Comparison of ENCODE assay signal across 1 cellular context in genomic region chr3:7707192-7707591, GRCh38.
TF ChIP-seq lines count a peak whose summit lies in the region.

No MANE protein-coding gene starts in this region.

TF ChIP-seq in GM23338, 12 proteins besides CTCF, POLR2A, EP300 and RAD21 (continued from another document):
- TF ChIP-seq, protein P1, sequence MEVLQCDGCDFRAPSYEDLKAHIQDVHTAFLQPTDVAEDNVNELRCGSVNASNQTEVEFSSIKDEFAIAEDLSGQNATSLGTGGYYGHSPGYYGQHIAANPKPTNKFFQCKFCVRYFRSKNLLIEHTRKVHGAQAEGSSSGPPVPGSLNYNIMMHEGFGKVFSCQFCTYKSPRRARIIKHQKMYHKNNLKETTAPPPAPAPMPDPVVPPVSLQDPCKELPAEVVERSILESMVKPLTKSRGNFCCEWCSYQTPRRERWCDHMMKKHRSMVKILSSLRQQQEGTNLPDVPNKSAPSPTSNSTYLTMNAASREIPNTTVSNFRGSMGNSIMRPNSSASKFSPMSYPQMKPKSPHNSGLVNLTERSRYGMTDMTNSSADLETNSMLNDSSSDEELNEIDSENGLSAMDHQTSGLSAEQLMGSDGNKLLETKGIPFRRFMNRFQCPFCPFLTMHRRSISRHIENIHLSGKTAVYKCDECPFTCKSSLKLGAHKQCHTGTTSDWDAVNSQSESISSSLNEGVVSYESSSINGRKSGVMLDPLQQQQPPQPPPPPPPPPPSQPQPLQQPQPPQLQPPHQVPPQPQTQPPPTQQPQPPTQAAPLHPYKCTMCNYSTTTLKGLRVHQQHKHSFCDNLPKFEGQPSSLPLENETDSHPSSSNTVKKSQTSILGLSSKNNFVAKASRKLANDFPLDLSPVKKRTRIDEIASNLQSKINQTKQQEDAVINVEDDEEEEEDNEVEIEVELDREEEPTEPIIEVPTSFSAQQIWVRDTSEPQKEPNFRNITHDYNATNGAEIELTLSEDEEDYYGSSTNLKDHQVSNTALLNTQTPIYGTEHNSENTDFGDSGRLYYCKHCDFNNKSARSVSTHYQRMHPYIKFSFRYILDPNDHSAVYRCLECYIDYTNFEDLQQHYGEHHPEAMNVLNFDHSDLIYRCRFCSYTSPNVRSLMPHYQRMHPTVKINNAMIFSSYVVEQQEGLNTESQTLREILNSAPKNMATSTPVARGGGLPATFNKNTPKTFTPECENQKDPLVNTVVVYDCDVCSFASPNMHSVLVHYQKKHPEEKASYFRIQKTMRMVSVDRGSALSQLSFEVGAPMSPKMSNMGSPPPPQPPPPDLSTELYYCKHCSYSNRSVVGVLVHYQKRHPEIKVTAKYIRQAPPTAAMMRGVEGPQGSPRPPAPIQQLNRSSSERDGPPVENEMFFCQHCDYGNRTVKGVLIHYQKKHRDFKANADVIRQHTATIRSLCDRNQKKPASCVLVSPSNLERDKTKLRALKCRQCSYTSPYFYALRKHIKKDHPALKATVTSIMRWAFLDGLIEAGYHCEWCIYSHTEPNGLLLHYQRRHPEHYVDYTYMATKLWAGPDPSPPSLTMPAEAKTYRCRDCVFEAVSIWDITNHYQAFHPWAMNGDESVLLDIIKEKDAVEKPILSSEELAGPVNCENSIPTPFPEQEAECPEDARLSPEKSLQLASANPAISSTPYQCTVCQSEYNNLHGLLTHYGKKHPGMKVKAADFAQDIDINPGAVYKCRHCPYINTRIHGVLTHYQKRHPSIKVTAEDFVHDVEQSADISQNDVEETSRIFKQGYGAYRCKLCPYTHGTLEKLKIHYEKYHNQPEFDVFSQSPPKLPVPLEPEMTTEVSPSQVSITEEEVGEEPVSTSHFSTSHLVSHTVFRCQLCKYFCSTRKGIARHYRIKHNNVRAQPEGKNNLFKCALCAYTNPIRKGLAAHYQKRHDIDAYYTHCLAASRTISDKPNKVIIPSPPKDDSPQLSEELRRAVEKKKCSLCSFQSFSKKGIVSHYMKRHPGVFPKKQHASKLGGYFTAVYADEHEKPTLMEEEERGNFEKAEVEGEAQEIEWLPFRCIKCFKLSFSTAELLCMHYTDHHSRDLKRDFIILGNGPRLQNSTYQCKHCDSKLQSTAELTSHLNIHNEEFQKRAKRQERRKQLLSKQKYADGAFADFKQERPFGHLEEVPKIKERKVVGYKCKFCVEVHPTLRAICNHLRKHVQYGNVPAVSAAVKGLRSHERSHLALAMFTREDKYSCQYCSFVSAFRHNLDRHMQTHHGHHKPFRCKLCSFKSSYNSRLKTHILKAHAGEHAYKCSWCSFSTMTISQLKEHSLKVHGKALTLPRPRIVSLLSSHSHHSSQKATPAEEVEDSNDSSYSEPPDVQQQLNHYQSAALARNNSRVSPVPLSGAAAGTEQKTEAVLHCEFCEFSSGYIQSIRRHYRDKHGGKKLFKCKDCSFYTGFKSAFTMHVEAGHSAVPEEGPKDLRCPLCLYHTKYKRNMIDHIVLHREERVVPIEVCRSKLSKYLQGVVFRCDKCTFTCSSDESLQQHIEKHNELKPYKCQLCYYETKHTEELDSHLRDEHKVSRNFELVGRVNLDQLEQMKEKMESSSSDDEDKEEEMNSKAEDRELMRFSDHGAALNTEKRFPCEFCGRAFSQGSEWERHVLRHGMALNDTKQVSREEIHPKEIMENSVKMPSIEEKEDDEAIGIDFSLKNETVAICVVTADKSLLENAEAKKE (CRISPR knock-in tag; IDR thresholded peaks at IDR 0.05) = no peak
- TF ChIP-seq NANOG (IDR thresholded peaks at IDR 0.05; ENCODE audit: borderline replicate concordance) = no peak
- TF ChIP-seq REST (IDR thresholded peaks at IDR 0.05; ENCODE audit: unreplicated experiment) = no peak
- TF ChIP-seq JUNB (IDR thresholded peaks at IDR 0.05; ENCODE audit: unreplicated experiment) = no peak
- TF ChIP-seq EZH2phosphoT487 (IDR thresholded peaks at IDR 0.05; ENCODE audit: unreplicated experiment) = no peak
- TF ChIP-seq ZNF114 (CRISPR knock-in tag; IDR thresholded peaks at IDR 0.05) = no peak
